ENCODE assay signal across 1 cellular context in the genomic region with DNA sequence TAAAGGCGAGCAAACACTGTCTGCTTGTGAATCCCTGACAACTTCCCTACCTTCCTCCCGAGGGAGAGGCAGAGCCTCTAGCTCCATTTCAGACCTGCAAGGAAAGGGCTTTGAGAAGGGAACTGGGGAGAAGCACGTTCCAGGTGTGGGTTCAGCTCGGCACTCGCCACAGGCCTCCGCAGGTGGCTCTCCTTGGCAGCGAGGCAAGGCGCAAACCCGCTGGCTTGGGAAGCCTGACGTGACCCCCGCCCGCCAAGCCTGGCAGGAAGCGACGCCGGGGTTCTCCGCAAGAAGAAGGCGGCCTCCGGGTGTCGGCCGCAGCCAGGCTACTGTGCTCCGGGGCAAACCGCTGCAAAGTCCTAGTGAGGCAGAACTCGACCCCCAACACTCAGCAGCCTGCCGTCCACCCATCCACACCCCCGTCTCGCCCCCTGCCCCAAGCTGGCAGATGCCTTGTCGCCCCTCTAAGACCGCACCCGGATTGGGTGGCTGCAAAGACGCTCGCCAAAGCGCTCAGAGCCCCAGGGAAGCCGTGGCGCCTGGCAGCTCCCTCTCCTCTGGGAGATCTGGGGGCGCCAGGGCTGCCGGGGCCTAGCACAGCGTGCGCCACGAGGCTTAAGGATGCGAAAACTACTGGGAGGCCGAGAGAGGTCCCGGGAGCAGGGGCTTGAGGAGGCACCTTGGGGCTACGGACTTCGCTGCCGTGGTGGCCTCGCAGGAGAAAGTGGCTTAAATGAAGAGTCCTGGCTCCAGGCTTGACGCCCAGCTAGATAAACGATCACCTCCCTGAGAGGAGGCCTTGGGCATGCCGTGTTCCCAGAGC.
TF ChIP-seq lines count a peak whose summit lies in the region.

No MANE protein-coding gene starts in this region.

TF ChIP-seq in GM23338, 12 proteins besides CTCF, POLR2A, EP300 and RAD21 (continued from another document):
- TF ChIP-seq ZNF462 (CRISPR knock-in tag; IDR thresholded peaks at IDR 0.05) (no peak), EZH2phosphoT487 (IDR thresholded peaks at IDR 0.05; ENCODE audit: unreplicated experiment) (peak; percentile 86)
